ENCODE assay signal across 8 cellular contexts in the genomic region with DNA sequence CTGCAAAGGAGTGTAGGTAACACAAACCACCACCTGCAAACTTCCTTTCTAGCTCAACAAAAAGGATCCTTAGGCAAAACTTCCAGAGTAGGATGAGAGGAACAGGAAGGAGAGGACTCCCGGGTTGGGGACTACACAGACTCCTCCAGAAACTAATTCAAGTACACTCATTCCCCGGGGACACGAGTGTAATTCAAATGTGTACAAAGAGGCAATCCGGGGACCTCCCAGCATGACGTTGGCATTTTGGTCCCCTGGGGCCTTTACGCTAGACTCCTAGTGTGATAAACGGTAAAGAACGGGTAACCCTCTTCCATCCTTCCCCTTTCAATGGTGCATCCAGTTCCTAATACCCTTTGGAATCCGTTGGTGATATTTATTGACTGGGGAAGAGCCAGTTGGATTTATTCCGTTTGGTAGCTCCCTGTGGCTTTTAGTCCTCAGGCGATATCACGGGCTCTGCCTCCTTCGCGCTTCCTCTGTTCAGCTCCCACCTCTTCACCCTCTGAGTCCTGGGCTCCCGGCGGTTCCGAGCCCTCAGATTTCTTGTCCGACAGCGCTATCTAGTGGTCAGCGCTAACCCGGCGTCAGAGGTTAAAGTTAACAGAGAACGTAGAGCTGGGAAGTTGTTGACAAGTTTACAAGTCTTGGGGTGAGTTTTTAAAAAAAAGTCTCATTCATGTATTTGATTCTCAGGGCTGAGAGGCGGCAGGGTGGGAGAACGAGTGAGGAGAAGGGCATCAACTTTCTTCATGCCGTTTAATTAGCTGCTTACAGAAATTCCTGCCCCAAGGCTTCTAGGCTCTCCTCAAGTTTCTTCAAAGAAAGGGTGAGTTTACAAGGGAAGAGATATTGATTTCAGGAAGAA. TPM values are rescaled to one million over a fixed set of nuclear protein-coding genes. Genes with fewer than 3 reads are reported as not detected.
DNase-seq lines count a peak whose midpoint lies in the region; ATAC-seq, FAIRE-seq and TF ChIP-seq lines count a peak whose summit lies in the region.

No MANE protein-coding gene starts in this region.

- no peaks in the 10 kb centered on the region for H3K36me3 Mint-ChIP-seq in activated CD4-positive, alpha-beta T cell treated with anti-CD3 and anti-CD28 coated beads, Interleukin-2, amount 10 ng/mL, durations not matched to agents 7 days and 5 days (ENCODE audit: low read depth)

- peak overlapping the region; percentile 40 to 63 (median 52) for H3K4me3 ChIP-seq in BLaER1 treated with 17β-estradiol and CSF1 and Interleukin-3, amounts not matched to agents 10 nM and 100 nM
- H3K4me3 ChIP-seq in dorsolateral prefrontal cortex, result peak overlapping the region in 58 of 59 donors; percentile 6 to 68 (median 41)

- peaks cover 35 to 41% (median 38%) of the 10 kb centered on the region in 11 experiments for H3K9me3 ChIP-seq in BLaER1 treated with 17β-estradiol and CSF1 and Interleukin-3, amounts not matched to agents 10 nM and 100 nM (replicated peaks in 1 of 11)

- H3K4me1 ChIP-seq in BLaER1 treated with 17β-estradiol and CSF1 and Interleukin-3, amounts not matched to agents 10 nM and 100 nM, result peaks cover 11 to 23% (median 18%) of the 10 kb centered on the region in 10 experiments

- no peaks in the 10 kb centered on the region for H3K36me3 ChIP-seq in BLaER1 treated with 17β-estradiol and CSF1 and Interleukin-3, amounts not matched to agents 10 nM and 100 nM

- no peaks in the 10 kb centered on the region for H3K9me3 Mint-ChIP-seq in activated CD4-positive, alpha-beta T cell treated with anti-CD3 and anti-CD28 coated beads, Interleukin-2, amount 10 ng/mL, durations not matched to agents 7 days and 5 days

- H4K20me1 ChIP-seq in BLaER1 treated with 17β-estradiol and CSF1 and Interleukin-3, amounts not matched to agents 10 nM and 100 nM, result 0 out of 22 replicates have a peak, but pooled peaks cover 0 to 4% (median 0%) of the 10 kb centered on the region in 11 experiments

- POLR2A ChIA-PET in activated CD4-positive, alpha-beta T cell treated with anti-CD3 and anti-CD28 coated beads, Interleukin-2, amount 10 ng/mL, durations not matched to agents 7 days and 5 days (lab: Charles Lee), result no interaction called here

- FAIRE-seq in GM19239 (lab: Jason Lieb, UNC), result peak; percentile 86

- peak; percentile 75 for ATAC-seq in HG03378 (IDR thresholded peaks at IDR 0.05; ENCODE audit: unreplicated experiment)

- H3K27ac ChIP-seq in BLaER1 treated with 17β-estradiol and CSF1 and Interleukin-3, amounts not matched to agents 10 nM and 100 nM, result no peak overlapping the region
- H3K27ac ChIP-seq in dorsolateral prefrontal cortex, result no peak overlapping the region

- intact Hi-C loops in dorsolateral prefrontal cortex (cut with DNase I), result loop anchor here (1.0 to 10.0 kb wide), 11 partner anchors 801 to 1531 kb away; no protein-coding TSS in a partner anchor

- peak; percentile 74 to 99 (median 92) for TF ChIP-seq CTCF in dorsolateral prefrontal cortex (IDR thresholded peaks at IDR 0.05 in 54 of 56, conservative IDR thresholded peaks at IDR 0.05 in 2 of 56; ENCODE audit: low read depth in 1 of 56, partially characterized antibody in 56 of 56)

- peak overlapping the region; percentile 31 for H3K4me3 Mint-ChIP-seq in activated CD4-positive, alpha-beta T cell treated with anti-CD3 and anti-CD28 coated beads, Interleukin-2, amount 10 ng/mL, durations not matched to agents 7 days and 5 days

- peak overlapping the region; percentile 42 for H3K27ac Mint-ChIP-seq in activated CD4-positive, alpha-beta T cell treated with anti-CD3 and anti-CD28 coated beads, Interleukin-2, amount 10 ng/mL, durations not matched to agents 7 days and 5 days

- H3K4me2 ChIP-seq in BLaER1 treated with 17β-estradiol and CSF1 and Interleukin-3, amounts not matched to agents 10 nM and 100 nM, result peak overlapping the region; percentile 79 to 91 (median 88)

- peaks cover 68% of the 10 kb centered on the region for H3K27me3 Mint-ChIP-seq in activated CD4-positive, alpha-beta T cell treated with anti-CD3 and anti-CD28 coated beads, Interleukin-2, amount 10 ng/mL, durations not matched to agents 7 days and 5 days

- H3K4me1 Mint-ChIP-seq in activated CD4-positive, alpha-beta T cell treated with anti-CD3 and anti-CD28 coated beads, Interleukin-2, amount 10 ng/mL, durations not matched to agents 7 days and 5 days, result peaks cover 45% of the 10 kb centered on the region

- peak overlapping the region in 8 of 11 experiments; percentile 22 to 61 (median 39); a peak in 9 of 22 replicates for H3K9ac ChIP-seq in BLaER1 treated with 17β-estradiol and CSF1 and Interleukin-3, amounts not matched to agents 10 nM and 100 nM

- H3K27me3 ChIP-seq in BLaER1 treated with 17β-estradiol and CSF1 and Interleukin-3, amounts not matched to agents 10 nM and 100 nM, result peaks cover 49 to 51% (median 51%) of the 10 kb centered on the region in 11 experiments
- H3K27me3 ChIP-seq in dorsolateral prefrontal cortex, result peaks cover 0 to 62% (median 34%) of the 10 kb centered on the region in 45 donors

- CTCF ChIA-PET in activated CD4-positive, alpha-beta T cell treated with anti-CD3 and anti-CD28 coated beads, Interleukin-2, amount 10 ng/mL, durations not matched to agents 7 days and 5 days (lab: Charles Lee), result interaction anchor here (0.6 to 2.5 kb wide), 14 partner anchors 9 to 1470 kb away, joined by 3 to 9 read pairs (median 3); no protein-coding TSS in a partner anchor

- peak; percentile 42 for DNase-seq in GM19239 (ENCODE audit: insufficient read length, low spot score)
- DNase-seq in NCI-H510A (lab: John Stamatoyannopoulos, UW), result peak; percentile 35
- DNase-seq in activated CD4-positive, alpha-beta T cell treated with anti-CD3 and anti-CD28 coated beads, Interleukin-2, amount 10 ng/mL, durations not matched to agents 7 days and 5 days, result peak; percentile 80
- peak; percentile 71 to 90 (median 84) for DNase-seq in dorsolateral prefrontal cortex
- DNase-seq in lung microvascular endothelial cell (ENCODE audit: low read depth in 2 of 2), result peak; percentile 77 to 80
- peak; percentile 55 for DNase-seq in stimulated activated CD8-positive, alpha-beta memory T cell treated with anti-CD3 and anti-CD28 coated beads, Interleukin-12 subunit alpha, Interleukin-12 subunit beta, amount 100 ng/mL, for 4 hours (ENCODE audit: low read depth)

RNA-seq across cellular contexts. Expression of a gene that starts 2.9 kb away (rescaled TPM):
- not detected for total RNA-seq in activated CD4-positive, alpha-beta T cell treated with anti-CD3 and anti-CD28 coated beads, Interleukin-2, amount 10 ng/mL, durations not matched to agents 7 days and 5 days
- 10 to 100 TPM in 104 of 120 experiments, 1 to 10 TPM in 16; 5.0 to 28.6 (median 14.1) TPM for total RNA-seq in dorsolateral prefrontal cortex
- 0.60 and 1.1 TPM in 2 replicates for total RNA-seq in lung microvascular endothelial cell

RNA-seq across cellular contexts. Expression of a gene that starts 34.8 kb away (rescaled TPM):
- 100 to 1,000 TPM; 397 to 403 TPM for total RNA-seq in activated CD4-positive, alpha-beta T cell treated with anti-CD3 and anti-CD28 coated beads, Interleukin-2, amount 10 ng/mL, durations not matched to agents 7 days and 5 days
- total RNA-seq in dorsolateral prefrontal cortex (100 to 1,000 TPM; 186 to 540 (median 369) TPM), lung microvascular endothelial cell (194 and 200 TPM in 2 replicates)
